3 cellular contexts compared by ENCODE assay signal in the genomic region with DNA sequence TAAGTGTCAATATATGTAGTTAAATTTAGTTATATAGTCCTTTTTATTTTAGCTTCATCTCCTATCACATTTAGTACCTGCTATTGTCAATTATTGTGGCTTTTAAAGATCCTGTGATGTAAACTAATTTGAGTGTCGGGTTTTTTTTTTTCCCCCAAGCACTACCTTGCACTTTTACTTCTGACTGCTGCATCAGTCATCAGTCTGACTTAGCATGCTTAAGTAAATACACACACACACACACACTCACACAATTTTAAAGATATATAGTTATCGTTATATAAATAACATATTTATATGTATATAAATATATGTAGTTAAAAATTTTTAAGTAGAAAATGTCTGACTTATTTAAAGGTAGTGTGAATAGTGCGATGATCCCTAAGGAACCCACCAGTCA.
A peak's percentile ranks its signal among the peaks of the same experiment; 100 is the strongest.
TF ChIP-seq lines count a peak whose summit lies in the region.

No MANE protein-coding gene starts in this region.

TF ChIP-seq in A549, 52 proteins besides CTCF, POLR2A, EP300 and RAD21:
- no peak for TF ChIP-seq JUN (IDR thresholded peaks at IDR 0.05)

TF ChIP-seq in IMR-90, 13 proteins besides CTCF, POLR2A, EP300 and RAD21:
- TF ChIP-seq CHD1 (IDR thresholded peaks at IDR 0.05; ENCODE audit: low read depth, low read length) = no peak
- no peak for TF ChIP-seq MAFK (IDR thresholded peaks at IDR 0.05; ENCODE audit: low read depth, low read length)
- no peak for TF ChIP-seq MAZ (IDR thresholded peaks at IDR 0.05; ENCODE audit: borderline replicate concordance, low read depth, low read length)
- TF ChIP-seq BHLHE40 (IDR thresholded peaks at IDR 0.05; ENCODE audit: low read depth, low read length) = no peak
- TF ChIP-seq CEBPB (IDR thresholded peaks at IDR 0.05; ENCODE audit: low read depth, low read length) = no peak
- TF ChIP-seq NFE2L2 (IDR thresholded peaks at IDR 0.05; ENCODE audit: low read depth, low read length) = no peak
- TF ChIP-seq, protein P1, sequence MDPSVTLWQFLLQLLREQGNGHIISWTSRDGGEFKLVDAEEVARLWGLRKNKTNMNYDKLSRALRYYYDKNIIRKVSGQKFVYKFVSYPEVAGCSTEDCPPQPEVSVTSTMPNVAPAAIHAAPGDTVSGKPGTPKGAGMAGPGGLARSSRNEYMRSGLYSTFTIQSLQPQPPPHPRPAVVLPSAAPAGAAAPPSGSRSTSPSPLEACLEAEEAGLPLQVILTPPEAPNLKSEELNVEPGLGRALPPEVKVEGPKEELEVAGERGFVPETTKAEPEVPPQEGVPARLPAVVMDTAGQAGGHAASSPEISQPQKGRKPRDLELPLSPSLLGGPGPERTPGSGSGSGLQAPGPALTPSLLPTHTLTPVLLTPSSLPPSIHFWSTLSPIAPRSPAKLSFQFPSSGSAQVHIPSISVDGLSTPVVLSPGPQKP (IDR thresholded peaks at IDR 0.05; ENCODE audit: borderline replicate concordance, low read depth, low read length) = no peak
- no peak for TF ChIP-seq RFX5 (IDR thresholded peaks at IDR 0.05; ENCODE audit: low read depth, low read length)
- no peak for TF ChIP-seq RCOR1 (IDR thresholded peaks at IDR 0.05; ENCODE audit: insufficient replicate concordance, low read length)
- TF ChIP-seq USF2 (IDR thresholded peaks at IDR 0.05; ENCODE audit: low read depth, low read length) = no peak

TF ChIP-seq in K562, 482 proteins besides CTCF, POLR2A, EP300 and RAD21:
- no peak for TF ChIP-seq TFAM (CRISPR knock-in tag; conservative IDR thresholded peaks at IDR 0.05)
- TF ChIP-seq BMI1 (IDR thresholded peaks at IDR 0.05; ENCODE audit: low read length) = peak; percentile 28; the same call in 1 of the 2 replicates
- no peak for TF ChIP-seq NFXL1 (CRISPR knock-in tag; IDR thresholded peaks at IDR 0.05)
